Comparison of ENCODE assay signal across 8 cellular contexts in the genomic region with DNA sequence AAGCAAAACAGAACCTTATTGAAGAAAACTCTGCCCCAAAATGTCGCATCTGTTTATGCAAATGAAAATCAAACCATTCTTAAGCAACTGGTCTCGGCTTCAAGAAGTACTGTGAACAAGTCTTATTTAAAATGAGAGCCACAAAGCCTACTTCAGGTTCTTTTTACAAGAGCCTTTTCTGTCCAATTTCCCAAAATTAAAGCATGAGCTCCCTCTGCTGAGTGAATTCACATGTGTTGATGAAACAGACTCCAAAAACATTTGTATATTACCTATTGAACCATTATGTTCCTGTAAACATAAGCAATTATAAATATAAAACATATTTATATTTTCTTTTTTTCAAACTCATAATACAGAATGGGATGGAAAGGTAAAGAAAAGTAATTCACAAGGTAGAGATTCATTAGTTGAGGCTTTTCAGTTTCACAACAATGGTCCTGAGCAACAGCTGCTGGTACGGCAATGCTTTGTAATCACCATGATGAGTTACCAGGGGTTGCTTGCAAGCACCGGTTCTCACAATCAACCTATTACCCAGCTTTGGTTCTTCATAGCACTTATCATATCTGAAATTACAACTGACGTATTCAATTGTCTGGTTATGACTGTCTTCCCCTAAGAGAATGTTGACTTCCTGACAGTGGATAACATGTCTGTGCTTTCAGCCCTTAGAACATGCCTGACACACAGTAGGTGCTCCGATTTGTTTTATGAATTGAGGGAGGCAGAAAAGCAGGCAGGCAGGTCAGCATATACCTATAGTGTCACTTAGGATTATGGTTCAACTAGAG.
A peak's percentile ranks its signal among the peaks of the same experiment; 100 is the strongest.
DNase-seq lines count a peak whose midpoint lies in the region; ATAC-seq and TF ChIP-seq lines count a peak whose summit lies in the region.

No MANE protein-coding gene starts in this region.

- no peak overlapping the region for H3K4me3 Mint-ChIP-seq in type B pancreatic cell

- TF ChIP-seq CTCF in DND-41 (IDR thresholded peaks at IDR 0.05; ENCODE audit: borderline replicate concordance, extremely low read depth, low read length, poor library complexity, severe bottlenecking) (peak; percentile 40), PC-3 (conservative IDR thresholded peaks at IDR 0.05; ENCODE audit: low read depth, low read length) (peak; percentile 84), type B pancreatic cell (conservative IDR thresholded peaks at IDR 0.05) (peak; percentile 78)

- no peak overlapping the region for H3K4me3 ChIP-seq in DND-41 (ENCODE audit: low read depth in 1 of 2, low read length in 2 of 2)
- H3K4me3 ChIP-seq in PC-3 (ENCODE audit: low read length), result peak overlapping the region; percentile 33; the same call in 1 of the 2 replicates

- H3F3A ChIP-seq in PC-3 (ENCODE audit: low read length, unreplicated experiment), result no peaks in the 10 kb centered on the region

- H3K9ac ChIP-seq in DND-41 (ENCODE audit: low read depth, low read length), result no peak overlapping the region
- H3K9ac ChIP-seq in PC-3 (ENCODE audit: low read length), result no peak overlapping the region

- H3K9me3 Mint-ChIP-seq in type B pancreatic cell, result no peaks in the 10 kb centered on the region

- no peaks in the 10 kb centered on the region for H3K9me3 ChIP-seq in DND-41 (ENCODE audit: insufficient read depth, low read length, severe bottlenecking)
- H3K9me3 ChIP-seq in PC-3 (ENCODE audit: low read length), result no peaks in the 10 kb centered on the region

- H3K4me2 ChIP-seq in DND-41 (ENCODE audit: insufficient read depth, low read length), result no peak overlapping the region
- H3K4me2 ChIP-seq in PC-3 (ENCODE audit: low read length), result peak overlapping the region; percentile 65

- peaks cover 11% of the 10 kb centered on the region for H3K27me3 Mint-ChIP-seq in type B pancreatic cell

- in situ Hi-C loops in T47D (cut with HindIII; ENCODE audit: low pct_unique_long_range_greater_than_20kb, low sequenced_read_pairs), result no loop called here

- POLR2A ChIA-PET in PC-3 (lab: Charles Lee; ENCODE audit: unreplicated experiment), result no interaction called here

- H4K20me1 ChIP-seq in DND-41 (ENCODE audit: insufficient read depth, low read length) (no peaks in the 10 kb centered on the region), PC-3 (ENCODE audit: low read length) (no peaks in the 10 kb centered on the region)

- ATAC-seq in DND-41 (ENCODE audit: insufficient read depth, low read depth), result no peak
- peak; percentile 57 for ATAC-seq in HG03520 (IDR thresholded peaks at IDR 0.05; ENCODE audit: unreplicated experiment)
- ATAC-seq in PC-3, result peak; percentile 84
- peak; percentile 49 for ATAC-seq in left colon
- no peak for ATAC-seq in GM19455 (IDR thresholded peaks at IDR 0.05; ENCODE audit: unreplicated experiment)
- ATAC-seq in HG03097 (IDR thresholded peaks at IDR 0.05; ENCODE audit: low FRiP score, unreplicated experiment), result no peak

- no peaks in the 10 kb centered on the region for H3K36me3 Mint-ChIP-seq in type B pancreatic cell

- no peak overlapping the region for H2AFZ ChIP-seq in DND-41 (ENCODE audit: low read depth, low read length)
- H2AFZ ChIP-seq in PC-3 (ENCODE audit: low read length), result peak overlapping the region; percentile 65

- no peak overlapping the region for H3K27ac ChIP-seq in DND-41 (ENCODE audit: low read length)
- no peak overlapping the region for H3K27ac ChIP-seq in PC-3 (ENCODE audit: low read length)

- H3K4me1 ChIP-seq in DND-41 (ENCODE audit: insufficient read depth, low read length), result no peaks in the 10 kb centered on the region
- peaks cover 18% of the 10 kb centered on the region for H3K4me1 ChIP-seq in PC-3 (ENCODE audit: insufficient read depth, low read length)

- H3K27me3 ChIP-seq in DND-41 (ENCODE audit: insufficient read depth, low read length, poor library complexity) (peaks cover 52% of the 10 kb centered on the region), PC-3 (ENCODE audit: low read length) (no peaks in the 10 kb centered on the region)

- H3K4me1 Mint-ChIP-seq in type B pancreatic cell (ENCODE audit: unreplicated experiment), result peaks cover 15% of the 10 kb centered on the region

- intact Hi-C loops in PC-3 (cut with micrococcal nuclease) (loop anchor here (1.0 to 5.0 kb wide), 6 partner anchors 41 to 730 kb away; a partner anchor contains a TSS), left colon (cut with DNase I, micrococcal nuclease) (loop anchor here in 1 of 2 donors (5.0 to 10.0 kb wide), 2 partner anchors 126 to 719 kb away; no protein-coding TSS in a partner anchor)

- no peaks in the 10 kb centered on the region for H3K9me2 ChIP-seq in PC-3 (replicated peaks; ENCODE audit: low read length)

- CTCF ChIA-PET in PC-3 (lab: Charles Lee), result interaction anchor here (0.6 to 1.6 kb wide), 3 partner anchors 120 to 220 kb away, joined by 3 to 6 read pairs (median 3); no protein-coding TSS in a partner anchor

- H3K36me3 ChIP-seq in DND-41 (ENCODE audit: insufficient read depth, low read length) (no peaks in the 10 kb centered on the region), PC-3 (ENCODE audit: low read depth, low read length) (no peaks in the 10 kb centered on the region)

- DNase-seq in DND-41 (no peak), PC-3 (peak; percentile 92), T47D (ENCODE audit: low read depth in 1 of 2, low spot score in 1 of 2) (peak; percentile 32 to 76), left colon (no peak), type B pancreatic cell (ENCODE audit: extremely low spot score, unreplicated experiment) (no peak)

- no peak overlapping the region for H3K27ac Mint-ChIP-seq in type B pancreatic cell

- H3K79me2 ChIP-seq in DND-41 (ENCODE audit: insufficient read depth, low read length) (no peaks in the 10 kb centered on the region), PC-3 (ENCODE audit: low read length) (no peaks in the 10 kb centered on the region)

- BruUV-seq in PC-3 (replicated peaks; lab: Mats Ljungman, UMichigan), result no TSS peak

Comparison
In these comparisons a context has a peak if more than half of its experiments do, and no peak if none do; other contexts are left out.
1. ATAC-seq: peak in HG03520 (single experiment), PC-3 (single experiment) and left colon (single experiment); none in DND-41 (single experiment), GM19455 (single experiment) and HG03097 (single experiment).
2. DNase-seq: peak in PC-3 (single experiment) and T47D (2 of 2); none in DND-41 (single experiment), left colon (0 of 2) and type B pancreatic cell (single experiment).
3. Peak in every context shown above with its lines, with median percentiles within 50 percentile points of each other: CTCF ChIP-seq.